In genomic region chr6:42448906-42449659, GRCh38 we compare ENCODE assay signal across 8 cellular contexts. TPM values are rescaled to one million over a fixed set of nuclear protein-coding genes. Genes with fewer than 3 reads are reported as not detected.
A peak's percentile ranks its signal among the peaks of the same experiment; 100 is the strongest.
DNase-seq lines count a peak whose midpoint lies in the region; ATAC-seq, FAIRE-seq and TF ChIP-seq lines count a peak whose summit lies in the region.

No MANE protein-coding gene starts in this region.

- no peaks in the 10 kb centered on the region for H4K20me1 ChIP-seq in GM23248 (ENCODE audit: insufficient read depth)

- H3F3A ChIP-seq in GM23248 (ENCODE audit: insufficient read depth) = no peaks in the 10 kb centered on the region; the same call in none of the 2 replicates

- no peaks in the 10 kb centered on the region for H3K9me3 ChIP-seq in A549
- no peaks in the 10 kb centered on the region for H3K9me3 ChIP-seq in GM23248 (ENCODE audit: low read depth)
- H3K9me3 ChIP-seq in kidney (ENCODE audit: control insufficient read depth in 1 of 2, low read length in 2 of 2) = no peaks in the 10 kb centered on the region
- H3K9me3 ChIP-seq in ascending aorta = no peaks in the 10 kb centered on the region

- no peak for DNase-seq in A549 (ENCODE audit: low read depth in 1 of 2, low spot score in 1 of 2)
- no peak for DNase-seq in GM23248
- DNase-seq in kidney = no peak
- DNase-seq in NCI-H2171 (lab: John Stamatoyannopoulos, UW) = no peak
- DNase-seq in HuH-7 (ENCODE audit: low spot score) = no peak
- no peak for DNase-seq in ascending aorta (ENCODE audit: low spot score in 2 of 2)
- DNase-seq in coronary artery (ENCODE audit: low spot score) = no peak

- no peak overlapping the region for H3K27ac ChIP-seq in A549
- H3K27ac ChIP-seq in GM23248 = no peak overlapping the region
- peak overlapping the region in 1 of 2 donors; percentile 30 for H3K27ac ChIP-seq in kidney (ENCODE audit: low read depth in 2 of 2, low read length in 2 of 2)
- H3K27ac ChIP-seq in ascending aorta = no peak overlapping the region
- H3K27ac ChIP-seq in coronary artery = no peak overlapping the region

- H3K4me2 ChIP-seq in A549 (peak overlapping the region; percentile 88; the same call in 2 of the 3 replicates), GM23248 (ENCODE audit: unreplicated experiment) (peak overlapping the region; percentile 93)

- intact Hi-C loops in kidney (cut with DNase I) = no loop called here
- intact Hi-C loops in ascending aorta (cut with DNase I) = no loop called here

- no peaks in the 10 kb centered on the region for H3K27me3 Mint-ChIP-seq in activated naive CD8-positive, alpha-beta T cell

- TF ChIP-seq EP300 in A549 (IDR thresholded peaks at IDR 0.05) = no peak

- TF ChIP-seq RAD21 in A549 (conservative IDR thresholded peaks at IDR 0.05 in 1 of 2, IDR thresholded peaks at IDR 0.05 in 1 of 2) = no peak

- H3K4me1 ChIP-seq in A549 (peaks cover 23% of the 10 kb centered on the region), GM23248 (ENCODE audit: insufficient read depth) (peaks cover 20% of the 10 kb centered on the region), kidney (ENCODE audit: control insufficient read depth in 1 of 2, insufficient read depth in 1 of 2, low read depth in 1 of 2, low read length in 2 of 2) (peaks cover 0 to 6% of the 10 kb centered on the region in 2 donors), ascending aorta (peaks cover 0 to 3% of the 10 kb centered on the region in 2 donors)

- FAIRE-seq in A549 (lab: Jason Lieb, UNC) = no peak
- no peak for FAIRE-seq in kidney (lab: Jason Lieb, UNC)

- H3K4me3 ChIP-seq in A549 (no peak overlapping the region), GM23248 (peak overlapping the region; percentile 89), kidney (ENCODE audit: low read length in 2 of 2) (peak overlapping the region; percentile 84 to 85), ascending aorta (no peak overlapping the region), coronary artery (no peak overlapping the region)

- 68% methylated on average over 7 of the region's 7 CpGs for WGBS in A549 (ENCODE audit: missing lambda C conversion rate)
- 28 to 38% methylated on average over 7 of the region's 7 CpGs for WGBS in GM23248 (ENCODE audit: low coverage in 1 of 2, low lambda C conversion rate in 2 of 2, missing lambda C conversion rate in 2 of 2), 2 experiments

- H3K36me3 ChIP-seq in GM23248 (ENCODE audit: low read depth) (no peaks in the 10 kb centered on the region), kidney (ENCODE audit: control insufficient read depth in 1 of 2, insufficient read depth in 2 of 2, low read length in 2 of 2) (no peaks in the 10 kb centered on the region), ascending aorta (no peaks in the 10 kb centered on the region)

- H2AFZ ChIP-seq in GM23248 = peak overlapping the region; percentile 88

- CTCF ChIA-PET in A549 (lab: Yijun Ruan, JAX) = interaction anchor here (0.6 to 1.7 kb wide), 6 partner anchors 21 to 152 kb away, joined by 3 to 5 read pairs (median 4); no protein-coding TSS in a partner anchor

- no peaks in the 10 kb centered on the region for H3K9me2 ChIP-seq in GM23248 (ENCODE audit: insufficient read depth)

- TF ChIP-seq CTCF in A549 (IDR thresholded peaks at IDR 0.05) = no peak
- no peak for TF ChIP-seq CTCF in kidney (IDR thresholded peaks at IDR 0.05; ENCODE audit: borderline replicate concordance, extremely low read depth, insufficient read depth)
- TF ChIP-seq CTCF in ascending aorta (IDR thresholded peaks at IDR 0.05) = no peak
- TF ChIP-seq CTCF in coronary artery (IDR thresholded peaks at IDR 0.05) = no peak

- H3K9me3 Mint-ChIP-seq in activated naive CD8-positive, alpha-beta T cell (ENCODE audit: low read depth) = no peaks in the 10 kb centered on the region

- POLR2A ChIA-PET in A549 (lab: Yijun Ruan, JAX) = no interaction called here

- H3K36me3 Mint-ChIP-seq in activated naive CD8-positive, alpha-beta T cell = peaks cover 3% of the 10 kb centered on the region

- H3K4me1 Mint-ChIP-seq in activated naive CD8-positive, alpha-beta T cell (ENCODE audit: low read depth) = peaks cover 71% of the 10 kb centered on the region

- no peak for TF ChIP-seq POLR2A in A549 (IDR thresholded peaks at IDR 0.05; ENCODE audit: low read length)

- peak overlapping the region; percentile 98 for H3K4me3 Mint-ChIP-seq in activated naive CD8-positive, alpha-beta T cell

- H3K9ac ChIP-seq in GM23248 = peak overlapping the region; percentile 82
- no peak overlapping the region for H3K9ac ChIP-seq in kidney (ENCODE audit: low read length in 2 of 2)

- peaks cover 78% of the 10 kb centered on the region for H3K79me2 ChIP-seq in GM23248 (ENCODE audit: insufficient read depth)

- no peak for ATAC-seq in A549

- in situ Hi-C loops in GM23248 (cut with MboI) = no loop called here

- H3K27me3 ChIP-seq in GM23248 (replicated peaks; ENCODE audit: insufficient read depth) (no peaks in the 10 kb centered on the region), ascending aorta (no peaks in the 10 kb centered on the region)

- peak overlapping the region; percentile 94 for H3K27ac Mint-ChIP-seq in activated naive CD8-positive, alpha-beta T cell

TF ChIP-seq in A549, 52 proteins besides CTCF, POLR2A, EP300 and RAD21:
- TF ChIP-seq FOSB (CRISPR knock-in tag; IDR thresholded peaks at IDR 0.05) = no peak
- no peak for TF ChIP-seq MYC (IDR thresholded peaks at IDR 0.05; ENCODE audit: borderline replicate concordance, low read length)
- TF ChIP-seq CHD2 (IDR thresholded peaks at IDR 0.05; ENCODE audit: low read length, partially characterized antibody) = no peak
- TF ChIP-seq ZNF302 (CRISPR knock-in tag; IDR thresholded peaks at IDR 0.05) = no peak
- no peak for TF ChIP-seq HEYL (CRISPR knock-in tag; IDR thresholded peaks at IDR 0.05)
- TF ChIP-seq GATA3 (IDR thresholded peaks at IDR 0.05; ENCODE audit: borderline replicate concordance) = no peak
- TF ChIP-seq BHLHE40 (IDR thresholded peaks at IDR 0.05; ENCODE audit: low read depth, low read length) = no peak
- TF ChIP-seq EHMT2 (IDR thresholded peaks at IDR 0.05; ENCODE audit: low read depth) = no peak

RNA-seq across cellular contexts. Expression of gene TRERF1, which starts 2.6 kb away (rescaled TPM):
- 2.4 and 3.8 TPM in 2 replicates for polyA plus RNA-seq in A549 (2011; rRNA removed)
- 3.0 and 4.1 TPM in 2 replicates for polyA plus RNA-seq in A549 (2012; cell fraction: cytosol; rRNA removed)
- 7.9 and 8.2 TPM in 2 replicates for polyA plus RNA-seq in A549 (2012; cell fraction: nucleus; rRNA removed)
- polyA plus RNA-seq in A549 (2017; fragmentation: RNase III; extraction: RNeasy Plus Mini Kit Qiagen cat#74134 plus additional on column Dnase treatment) = 3.3 to 3.6 TPM (median 3.5 TPM) in 3 replicates
- polyA minus RNA-seq in A549 (2011; rRNA and poly(A)+ RNA removed) = 4.5 and 5.6 TPM in 2 replicates
- total RNA-seq in GM23248 (2014; rRNA removed; shearing (Covaris generic)) = 2.7 and 4.7 TPM in 2 replicates
- 2.8 and 3.1 TPM in 2 replicates for polyA plus RNA-seq in GM23248 (2016; fragmentation: Nextera tagmentation; extraction: Ambion mirVana)
- total RNA-seq in kidney = 8.4 TPM
- polyA plus RNA-seq in kidney (ENCODE audit: insufficient read depth, low read depth, low replicate concordance) = 1.5 TPM
- 34.1 TPM for total RNA-seq in ascending aorta

Comparison
In these comparisons a context has a peak if more than half of its experiments do, and no peak if none do; other contexts are left out.
1. H3K4me3 ChIP-seq: peak in GM23248 (single experiment) and kidney (2 of 2); none in A549 (single experiment), ascending aorta (0 of 2) and coronary artery (single experiment).